Comparison of ENCODE assay signal across 1 cellular context in the genomic region with DNA sequence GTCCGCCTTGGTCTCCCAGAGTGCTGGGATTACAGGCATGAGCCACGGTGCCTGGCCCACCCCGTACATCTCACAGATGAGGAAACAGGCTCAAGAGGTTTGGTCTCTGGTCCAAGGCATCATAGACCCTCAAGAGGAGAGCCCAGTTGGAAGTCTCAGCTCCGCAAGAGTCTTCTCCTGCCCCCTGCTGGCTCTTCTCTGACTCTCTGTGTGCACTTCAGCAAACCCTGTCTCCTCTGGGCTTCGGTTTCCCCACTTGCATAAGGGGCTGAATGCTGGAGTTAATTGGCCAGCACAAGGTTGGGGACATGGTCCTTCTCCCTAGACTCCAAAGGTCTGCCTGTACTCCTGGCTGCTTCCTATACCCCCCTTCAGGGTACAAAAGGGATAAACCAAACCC.
TF ChIP-seq lines count a peak whose summit lies in the region.

No MANE protein-coding gene starts in this region.

TF ChIP-seq in K562, 482 proteins besides CTCF, POLR2A, EP300 and RAD21 (continued from another document):
- no peak for TF ChIP-seq CHAMP1 (IDR thresholded peaks at IDR 0.05)
TF ChIP-seq in K562: peak in this region for 0.
